In the genomic region with DNA sequence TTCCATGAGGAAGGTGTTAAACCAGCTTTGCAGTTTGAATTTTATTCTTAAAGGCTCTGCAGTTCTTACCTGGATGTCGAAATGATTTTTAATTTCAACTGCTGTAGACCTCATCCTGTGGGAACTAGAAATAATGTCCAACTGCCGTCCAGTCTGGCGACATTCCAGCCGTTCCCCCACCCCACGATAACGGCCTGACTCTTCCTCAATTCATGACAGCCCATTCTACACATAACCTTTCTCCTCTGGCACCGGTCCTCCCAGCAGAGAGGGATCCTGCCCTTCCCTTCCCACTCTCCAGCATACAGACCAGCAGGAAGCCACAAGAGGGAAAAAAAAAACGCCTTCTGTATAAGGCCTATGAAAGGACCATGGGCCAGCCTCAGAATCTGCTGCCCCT, we compare ENCODE assay signal across 2 cellular contexts.
TF ChIP-seq lines count a peak whose summit lies in the region.

No MANE protein-coding gene starts in this region.

TF ChIP-seq in GM23338, 12 proteins besides CTCF, POLR2A, EP300 and RAD21 (continued from another document):
- TF ChIP-seq, protein P1, sequence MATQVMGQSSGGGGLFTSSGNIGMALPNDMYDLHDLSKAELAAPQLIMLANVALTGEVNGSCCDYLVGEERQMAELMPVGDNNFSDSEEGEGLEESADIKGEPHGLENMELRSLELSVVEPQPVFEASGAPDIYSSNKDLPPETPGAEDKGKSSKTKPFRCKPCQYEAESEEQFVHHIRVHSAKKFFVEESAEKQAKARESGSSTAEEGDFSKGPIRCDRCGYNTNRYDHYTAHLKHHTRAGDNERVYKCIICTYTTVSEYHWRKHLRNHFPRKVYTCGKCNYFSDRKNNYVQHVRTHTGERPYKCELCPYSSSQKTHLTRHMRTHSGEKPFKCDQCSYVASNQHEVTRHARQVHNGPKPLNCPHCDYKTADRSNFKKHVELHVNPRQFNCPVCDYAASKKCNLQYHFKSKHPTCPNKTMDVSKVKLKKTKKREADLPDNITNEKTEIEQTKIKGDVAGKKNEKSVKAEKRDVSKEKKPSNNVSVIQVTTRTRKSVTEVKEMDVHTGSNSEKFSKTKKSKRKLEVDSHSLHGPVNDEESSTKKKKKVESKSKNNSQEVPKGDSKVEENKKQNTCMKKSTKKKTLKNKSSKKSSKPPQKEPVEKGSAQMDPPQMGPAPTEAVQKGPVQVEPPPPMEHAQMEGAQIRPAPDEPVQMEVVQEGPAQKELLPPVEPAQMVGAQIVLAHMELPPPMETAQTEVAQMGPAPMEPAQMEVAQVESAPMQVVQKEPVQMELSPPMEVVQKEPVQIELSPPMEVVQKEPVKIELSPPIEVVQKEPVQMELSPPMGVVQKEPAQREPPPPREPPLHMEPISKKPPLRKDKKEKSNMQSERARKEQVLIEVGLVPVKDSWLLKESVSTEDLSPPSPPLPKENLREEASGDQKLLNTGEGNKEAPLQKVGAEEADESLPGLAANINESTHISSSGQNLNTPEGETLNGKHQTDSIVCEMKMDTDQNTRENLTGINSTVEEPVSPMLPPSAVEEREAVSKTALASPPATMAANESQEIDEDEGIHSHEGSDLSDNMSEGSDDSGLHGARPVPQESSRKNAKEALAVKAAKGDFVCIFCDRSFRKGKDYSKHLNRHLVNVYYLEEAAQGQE (IDR thresholded peaks at IDR 0.05; ENCODE audit: unreplicated experiment) = no peak

TF ChIP-seq in WTC11, 78 proteins besides CTCF, POLR2A, EP300 and RAD21 (continued from another document):
- TF ChIP-seq, protein P2, sequence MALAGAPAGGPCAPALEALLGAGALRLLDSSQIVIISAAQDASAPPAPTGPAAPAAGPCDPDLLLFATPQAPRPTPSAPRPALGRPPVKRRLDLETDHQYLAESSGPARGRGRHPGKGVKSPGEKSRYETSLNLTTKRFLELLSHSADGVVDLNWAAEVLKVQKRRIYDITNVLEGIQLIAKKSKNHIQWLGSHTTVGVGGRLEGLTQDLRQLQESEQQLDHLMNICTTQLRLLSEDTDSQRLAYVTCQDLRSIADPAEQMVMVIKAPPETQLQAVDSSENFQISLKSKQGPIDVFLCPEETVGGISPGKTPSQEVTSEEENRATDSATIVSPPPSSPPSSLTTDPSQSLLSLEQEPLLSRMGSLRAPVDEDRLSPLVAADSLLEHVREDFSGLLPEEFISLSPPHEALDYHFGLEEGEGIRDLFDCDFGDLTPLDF (CRISPR knock-in tag; IDR thresholded peaks at IDR 0.05) = no peak
- TF ChIP-seq ETV6 (CRISPR knock-in tag; IDR thresholded peaks at IDR 0.05) = no peak
